4 cellular contexts compared by ENCODE assay signal in the genomic region with DNA sequence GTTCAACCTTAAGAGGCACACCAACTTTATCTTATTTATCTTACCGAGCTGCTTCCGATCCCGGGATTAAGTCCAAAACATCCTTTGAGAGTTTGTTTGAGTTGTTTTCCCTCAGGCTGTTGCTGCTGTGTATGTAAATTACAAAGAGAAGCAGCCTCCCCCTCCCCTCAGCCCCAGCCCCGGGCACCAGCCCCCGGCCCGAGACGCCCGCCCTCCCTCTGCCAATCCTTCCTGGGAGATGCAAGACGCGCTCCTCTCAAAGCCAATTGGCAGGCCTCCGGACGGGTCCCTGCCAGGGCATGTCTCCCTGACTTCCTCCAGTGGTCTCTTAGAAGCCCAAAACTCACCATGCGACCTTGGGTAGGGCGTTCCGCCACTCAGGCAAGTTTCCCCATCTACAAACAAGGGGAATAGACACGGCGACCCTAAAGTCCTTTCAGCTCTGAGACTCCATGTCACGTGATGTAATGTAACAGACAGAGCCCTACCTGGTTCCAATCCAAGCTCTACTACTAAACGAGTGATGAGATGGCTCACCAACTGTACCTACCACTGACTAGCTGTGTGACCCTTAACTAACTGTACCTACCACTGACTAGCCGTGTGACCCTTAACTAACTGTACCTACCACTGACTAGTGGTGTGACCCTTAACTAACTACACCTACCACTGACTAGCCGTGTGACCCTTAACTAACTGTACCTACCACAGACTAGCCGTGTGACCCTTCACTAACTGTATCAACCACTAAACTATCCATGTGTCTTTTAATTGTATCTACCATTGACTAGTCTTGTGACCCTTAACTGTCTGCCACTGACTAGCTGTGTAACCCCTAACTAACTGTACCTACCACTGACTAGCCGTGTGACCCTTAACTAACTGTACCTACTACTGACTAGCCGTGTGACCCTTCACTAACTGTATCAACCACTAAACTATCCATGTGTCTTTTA.
DNase-seq lines count a peak whose midpoint lies in the region; ATAC-seq, FAIRE-seq and TF ChIP-seq lines count a peak whose summit lies in the region.
"Not testable (repeated sequence)": the region's sequence is repeated elsewhere in the genome, so short reads cannot be mapped to it uniquely, and the experiment has no call there.

No MANE protein-coding gene starts in this region.

- not testable (repeated sequence) for H3K79me2 ChIP-seq in GM23338 (replicated peaks; ENCODE audit: insufficient read depth); K562 (ENCODE audit: control insufficient read depth, insufficient read depth, low read length); HepG2 (ENCODE audit: insufficient read depth, low read length)

- not testable (repeated sequence) for H3K27me3 ChIP-seq in GM23338 (ENCODE audit: insufficient read depth); K562 (ENCODE audit: control insufficient read depth in 2 of 2, insufficient read depth in 2 of 2, low read length in 2 of 2); HepG2 (ENCODE audit: control insufficient read depth in 1 of 2, insufficient read depth in 2 of 2, low read length in 2 of 2)

- not testable (repeated sequence) for H4K20me1 ChIP-seq in GM23338 (replicated peaks; ENCODE audit: insufficient read depth); K562 (replicated peaks; ENCODE audit: control insufficient read depth, insufficient read depth, low read length); HepG2 (ENCODE audit: insufficient read depth, low read length)

- not testable (repeated sequence) for H3K4me3 ChIP-seq in GM23338; K562; HepG2 (replicated peaks in 1 of 3; ENCODE audit: insufficient read depth in 1 of 3, low read depth in 2 of 3, low read length in 3 of 3)

- not testable (repeated sequence) for TF ChIP-seq POLR2A in K562 (conservative IDR thresholded peaks at IDR 0.05); HepG2 (IDR thresholded peaks at IDR 0.05; ENCODE audit: insufficient read depth in 1 of 2, low read depth in 2 of 2, low read length in 2 of 2)

- not testable (repeated sequence) for H3K4me1 Mint-ChIP-seq in GM23338, WTC11

- intact Hi-C loops in K562 (cut with micrococcal nuclease); HepG2 (cut with micrococcal nuclease; ENCODE audit: unreplicated experiment): not testable (repeated sequence)

- CTCF ChIA-PET in WTC11 (lab: Charles Lee); K562 (lab: Yijun Ruan, JAX; ENCODE audit: low intra/inter-chr PET ratio); HepG2 (lab: Yijun Ruan, JAX; ENCODE audit: low intra/inter-chr PET ratio, low total read pairs): not testable (repeated sequence)

- H3K36me3 Mint-ChIP-seq in GM23338 (ENCODE audit: low read depth); WTC11: not testable (repeated sequence)

- H3K27me3 Mint-ChIP-seq in GM23338 (ENCODE audit: insufficient read depth, low read depth, poor library complexity); WTC11 (ENCODE audit: low read depth): not testable (repeated sequence)

- TF ChIP-seq CTCF in GM23338 (conservative IDR thresholded peaks at IDR 0.05; ENCODE audit: low read depth in 2 of 2); WTC11 (IDR thresholded peaks at IDR 0.05); K562 (IDR thresholded peaks at IDR 0.05 in 2 of 3, conservative IDR thresholded peaks at IDR 0.05 in 1 of 3; ENCODE audit: insufficient read depth in 2 of 3, low read depth in 1 of 3, low read length in 3 of 3); HepG2 (CRISPR knock-in tag; IDR thresholded peaks at IDR 0.05): not testable (repeated sequence)

- WGBS in K562 (ENCODE audit: insufficient coverage, low coverage, missing lambda C conversion rate) = 1% methylated on average over 8 of the region's 24 CpGs
- WGBS in HepG2 (ENCODE audit: low lambda C conversion rate) = 14% methylated on average over 11 of the region's 24 CpGs

- H3K9me1 ChIP-seq in K562 (ENCODE audit: control insufficient read depth, insufficient read depth, low read length) = not testable (repeated sequence)

- not testable (repeated sequence) for H3K9me3 ChIP-seq in K562 (replicated peaks; ENCODE audit: control insufficient read depth, insufficient read depth, low read depth, low read length); HepG2 (ENCODE audit: low read length)

- ATAC-seq in GM23338 = peak; percentile 52
- ATAC-seq in WTC11 = peak; percentile 65
- ATAC-seq in K562, HepG2: not testable (repeated sequence)

- in situ Hi-C loops in K562 (cut with MboI); HepG2 (cut with HindIII; ENCODE audit: extremely low pct_ligation_motif_present, low pct_unique_long_range_greater_than_20kb): not testable (repeated sequence)

- not testable (repeated sequence) for H3K27ac ChIP-seq in GM23338 (ENCODE audit: low read depth); K562 (ENCODE audit: extremely low read depth, low read depth, low read length); HepG2 (ENCODE audit: extremely low read length, insufficient read depth, low read length)

- not testable (repeated sequence) for BruUV-seq in K562 (replicated peaks; lab: Mats Ljungman, UMichigan); HepG2 (replicated peaks; lab: Mats Ljungman, UMichigan)

- TF ChIP-seq RAD21 in K562 (CRISPR knock-in tag; conservative IDR thresholded peaks at IDR 0.05 in 1 of 2, IDR thresholded peaks at IDR 0.05 in 1 of 2); HepG2 (CRISPR knock-in tag; IDR thresholded peaks at IDR 0.05): not testable (repeated sequence)

- not testable (repeated sequence) for H3K27ac Mint-ChIP-seq in GM23338
- 0 out of 2 replicates have a peak overlapping the region, but pooled peaks have one; percentile 41 for H3K27ac Mint-ChIP-seq in WTC11

- H3K4me3 Mint-ChIP-seq in GM23338 = not testable (repeated sequence)
- peak overlapping the region; percentile 35; the same call in 1 of the 2 replicates for H3K4me3 Mint-ChIP-seq in WTC11

- not testable (repeated sequence) for TF ChIP-seq EP300 in K562 (IDR thresholded peaks at IDR 0.05; ENCODE audit: low read length); HepG2 (IDR thresholded peaks at IDR 0.05; ENCODE audit: low read depth in 2 of 2, low read length in 2 of 2); HepG2 (CRISPR knock-in tag; IDR thresholded peaks at IDR 0.05; ENCODE audit: borderline replicate concordance)

- H3K4me1 ChIP-seq in GM23338 (ENCODE audit: insufficient read depth); K562 (replicated peaks in 1 of 2; ENCODE audit: control insufficient read depth in 2 of 2, insufficient read depth in 2 of 2, low read length in 2 of 2); HepG2 (ENCODE audit: insufficient read depth, low read length): not testable (repeated sequence)

- not testable (repeated sequence) for DNase-seq in GM23338 (ENCODE audit: low spot score); WTC11 (ENCODE audit: low spot score); K562 (ENCODE audit: extremely low read depth in 1 of 4, low spot score in 3 of 4); HepG2 (ENCODE audit: low spot score)

- H3F3A ChIP-seq in GM23338 (replicated peaks; ENCODE audit: low read depth) = not testable (repeated sequence)

- not testable (repeated sequence) for H3K9ac ChIP-seq in K562 (ENCODE audit: insufficient read depth in 1 of 2, low read depth in 2 of 2, low read length in 2 of 2); HepG2 (ENCODE audit: insufficient read depth, low read depth, low read length)

- not testable (repeated sequence) for FAIRE-seq in K562 (lab: Jason Lieb, UNC); HepG2 (lab: Jason Lieb, UNC)

- H2AFZ ChIP-seq in GM23338; K562 (ENCODE audit: low read depth, low read length); HepG2 (ENCODE audit: low read length): not testable (repeated sequence)

- not testable (repeated sequence) for H3K4me2 ChIP-seq in GM23338; K562 (ENCODE audit: insufficient read depth, low read length); HepG2 (ENCODE audit: low read depth, low read length)

- not testable (repeated sequence) for H3K36me3 ChIP-seq in GM23338 (ENCODE audit: insufficient read depth); K562 (ENCODE audit: control insufficient read depth, insufficient read depth, low read length); HepG2 (replicated peaks in 1 of 2; ENCODE audit: control insufficient read depth in 1 of 2, insufficient read depth in 2 of 2, low read length in 2 of 2)

- H3K9me3 Mint-ChIP-seq in GM23338, WTC11: not testable (repeated sequence)

- POLR2A ChIA-PET in WTC11 (lab: Charles Lee); K562 (lab: Yijun Ruan, JAX); HepG2 (lab: Yijun Ruan, JAX): not testable (repeated sequence)

- H3K9me2 ChIP-seq in GM23338 (ENCODE audit: insufficient read depth) = not testable (repeated sequence)

TF ChIP-seq in HepG2, 621 proteins besides CTCF, POLR2A, EP300 and RAD21:
- peak; percentile 72; the same call in 1 of the 2 replicates for TF ChIP-seq RAD51 (IDR thresholded peaks at IDR 0.05; ENCODE audit: borderline replicate concordance)
TF ChIP-seq in HepG2: peak in this region for 1; not testable (repeated sequence) for 620.
